Comparison of ENCODE assay signal across 10 cellular contexts in the genomic region with DNA sequence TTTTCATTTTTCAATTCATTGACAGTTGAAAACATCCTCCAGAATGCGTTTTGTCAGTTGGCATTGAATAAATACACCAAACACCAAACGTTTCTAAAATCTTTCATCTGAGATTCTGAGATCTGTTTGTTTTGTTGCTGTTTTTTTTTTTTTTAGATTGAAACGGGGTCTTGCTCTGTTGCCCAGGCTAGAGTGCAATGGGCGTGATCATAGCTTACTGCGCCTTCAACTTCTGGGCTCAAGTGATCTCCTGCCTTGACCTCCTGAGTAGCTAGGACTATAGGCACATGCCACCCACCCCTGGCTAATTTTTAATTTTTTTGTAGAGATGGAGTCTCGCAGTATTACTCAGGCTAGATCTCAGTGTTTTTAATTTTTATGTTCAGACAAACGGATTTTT.
"Had no signal": no experiment of that assay in that cellular context is flagged by ENCODE, and none has a peak within 500 bp of the region (broad histone marks: within the 10 kb centered on the region; RNA-seq: fewer than 3 reads in every experiment).

No MANE protein-coding gene starts in this region.

- H2AFZ ChIP-seq: GM23248 had no signal

- H3K27ac ChIP-seq: GM23248, HL-60 had no signal

- H3K9ac ChIP-seq: GM23248, KMS-11 had no signal

- H3K4me1 ChIP-seq: HAP-1 had no signal

- H3K27ac Mint-ChIP-seq: IgD-negative memory B cell had no signal

- H3K4me3 Mint-ChIP-seq: IgD-negative memory B cell had no signal

- DNase-seq: GM23248, GOT3, H7, Karpas-422, KBM-7 had no signal

- ATAC-seq: HCT116 had no signal

- H3K9me3 ChIP-seq: HAP-1 had no signal

- H3K4me3 ChIP-seq: GM23248, HAP-1 had no signal

- H3K9me3 Mint-ChIP-seq: IgD-negative memory B cell had no signal

- H3K27me3 Mint-ChIP-seq: IgD-negative memory B cell had no signal
